In the genomic region with DNA sequence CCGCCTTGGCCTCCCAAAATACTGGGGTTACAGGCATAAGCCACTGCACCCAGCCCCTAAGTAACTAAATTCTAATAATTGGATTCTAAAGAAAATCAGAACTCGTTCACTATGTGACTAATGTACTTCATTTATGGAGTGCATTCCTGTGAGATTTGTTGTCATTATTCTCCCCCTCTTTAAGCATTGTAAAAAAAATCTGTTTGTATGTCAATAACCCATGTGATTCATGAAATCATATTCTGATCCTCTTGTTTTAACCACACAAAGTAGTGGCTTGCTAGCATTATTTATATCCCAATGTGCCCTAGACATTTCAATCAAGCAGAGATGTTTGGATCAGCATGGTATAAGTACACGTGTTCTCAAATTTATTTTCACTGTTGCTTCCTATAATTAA, we compare ENCODE assay signal across 17 cellular contexts.
DNase-seq lines count a peak whose midpoint lies in the region; FAIRE-seq and TF ChIP-seq lines count a peak whose summit lies in the region.
"Had no signal": no experiment of that assay in that cellular context is flagged by ENCODE, and none has a peak within 500 bp of the region (broad histone marks: within the 10 kb centered on the region; RNA-seq: fewer than 3 reads in every experiment).

No MANE protein-coding gene starts in this region.

- no peaks in the 10 kb centered on the region for H3K36me3 ChIP-seq in adipocyte (ENCODE audit: control insufficient read depth, insufficient read depth, low read length, severe bottlenecking)
- H3K36me3 ChIP-seq: ovary, tibial artery had no signal

- no peak overlapping the region for H3K9ac ChIP-seq in adipocyte (ENCODE audit: low read length)

- no peaks in the 10 kb centered on the region for H3K9me3 ChIP-seq in adipocyte (ENCODE audit: control insufficient read depth, low read length)
- H3K9me3 ChIP-seq: ovary, tibial artery had no signal

- no peak overlapping the region for H3K4me3 ChIP-seq in adipocyte (ENCODE audit: low read length)
- H3K4me3 ChIP-seq in foreskin fibroblast (ENCODE audit: low read depth in 1 of 2, low read length in 2 of 2), result no peak overlapping the region
- H3K4me3 ChIP-seq: hepatocyte, ovary, tibial artery had no signal

- FAIRE-seq in urothelium cell line (lab: Jason Lieb, UNC), result no peak
- FAIRE-seq in frontal cortex (lab: Jason Lieb, UNC), result no peak
- FAIRE-seq: GM19239 had no signal

- TF ChIP-seq CTCF in foreskin fibroblast (IDR thresholded peaks at IDR 0.05; ENCODE audit: low read depth, low read length), result no peak

- DNase-seq in HS-27A (ENCODE audit: low read depth) (peak; percentile 33), adipocyte (ENCODE audit: low read depth) (peak; percentile 35), foreskin fibroblast (peak; percentile 50 to 73), urothelium cell line (ENCODE audit: low spot score) (peak; percentile 10), NCI-H2227 treated with DMSO at 0.1 percent for 48 hours (lab: John Stamatoyannopoulos, UW) (no peak), frontal cortex (ENCODE audit: low spot score in 2 of 2) (no peak), NCI-H2196 treated with DMSO at 0.1 percent for 48 hours (lab: John Stamatoyannopoulos, UW; ENCODE audit: unreplicated experiment) (no peak)
- DNase-seq: activated effector memory CD4-positive, alpha-beta T cell treated with Interleukin-2 at 50 U/mL for 16 hours; DND-41; NCI-H1436 treated with DMSO at 0.1 percent for 48 hours; NCI-H446 treated with DMSO at 0.1 percent for 48 hours; ovary; SHP77; T-helper 17 cell; tibial artery had no signal

- peaks cover 6% of the 10 kb centered on the region for H3K4me1 ChIP-seq in adipocyte (ENCODE audit: control insufficient read depth, insufficient read depth, low read length)
- H3K4me1 ChIP-seq: tibial artery had no signal

- no peaks in the 10 kb centered on the region for H3K27me3 ChIP-seq in adipocyte (replicated peaks; ENCODE audit: control insufficient read depth, insufficient read depth, low read length)
- H3K27me3 ChIP-seq: hepatocyte, ovary, tibial artery had no signal

Comparison
In these comparisons a context has a peak if more than half of its experiments do, and no peak if none do; other contexts are left out.
1. DNase-seq: peak in HS-27A (single experiment), adipocyte (single experiment), foreskin fibroblast (2 of 2) and urothelium cell line (single experiment); none in NCI-H2227 treated with DMSO at 0.1 percent for 48 hours (single experiment), frontal cortex (0 of 2) and NCI-H2196 treated with DMSO at 0.1 percent for 48 hours (single experiment).